ENCODE assay signal across 32 cellular contexts in the genomic region with DNA sequence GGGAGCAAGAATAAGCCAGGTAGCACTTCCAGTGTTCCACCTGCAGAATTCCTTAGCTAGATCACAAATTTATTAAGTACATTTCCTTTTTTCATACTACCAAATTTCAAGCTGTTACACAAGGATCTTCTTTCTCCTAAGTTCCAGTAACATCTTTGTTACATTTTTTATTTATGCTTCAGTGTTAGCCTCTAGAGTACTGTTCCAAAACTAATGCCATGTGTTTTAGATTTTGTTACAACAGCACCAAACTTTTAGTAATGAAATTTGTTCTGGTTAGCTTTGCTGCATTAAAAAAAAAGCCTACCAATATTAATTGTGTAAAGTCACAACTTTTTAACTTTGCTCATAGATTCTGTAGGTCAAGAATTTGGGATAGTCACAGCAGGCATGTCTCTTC.
"Had no signal": no experiment of that assay in that cellular context is flagged by ENCODE, and none has a peak within 500 bp of the region (broad histone marks: within the 10 kb centered on the region; RNA-seq: fewer than 3 reads in every experiment).

No MANE protein-coding gene starts in this region.

- DNase-seq: activated B cell treated with CpG ODN at 0.5 μM for 24 hours; activated CD4-positive, alpha-beta T cell treated with anti-CD3 and anti-CD28 coated beads for 48 hours; activated CD4-positive, alpha-beta T cell treated with anti-CD3 and anti-CD28 coated beads, Interleukin-2, amount 50 U/mL, for 1 hour; activated CD4-positive, alpha-beta T cell treated with anti-CD3 and anti-CD28 coated beads, Interleukin-2, amount 50 U/mL, for 48 hours; activated CD8-positive, alpha-beta memory T cell treated with anti-CD3 and anti-CD28 coated beads for 24 hours; activated CD8-positive, alpha-beta T cell treated with anti-CD3 and anti-CD28 coated beads for 36 hours; activated effector memory CD4-positive, alpha-beta T cell treated with anti-CD3 and anti-CD28 coated beads, Interleukin-2, amount 50 U/mL, for 16 hours; activated naive CD4-positive, alpha-beta T cell treated with anti-CD3 and anti-CD28 coated beads, Interleukin-2, amount 10 ng/mL, durations not matched to agents 7 days and 5 days; activated naive CD8-positive, alpha-beta T cell treated with anti-CD3 and anti-CD28 coated beads, Interleukin-2, amount 10 ng/mL, durations not matched to agents 7 days and 5 days; activated T-cell treated with anti-CD3 and anti-CD28 coated beads, Interleukin-2, amount 50 U/mL, for 4 hours; amniotic stem cell; anterior cingulate cortex; brain microvascular endothelial cell; dorsolateral prefrontal cortex; effector memory CD4-positive, alpha-beta T cell; endodermal cell; foreskin melanocyte; heart right ventricle; T-helper 1 cell; T-helper 17 cell; T1000; WERI-Rb-1 had no signal

- H3K27me3 ChIP-seq: brain microvascular endothelial cell, dorsolateral prefrontal cortex, gastroesophageal sphincter, heart right ventricle had no signal

- H3K4me3 Mint-ChIP-seq: activated B cell treated with CpG ODN at 0.5 μM for 24 hours; activated CD8-positive, alpha-beta T cell treated with anti-CD3 and anti-CD28 coated beads for 36 hours; activated naive CD4-positive, alpha-beta T cell treated with anti-CD3 and anti-CD28 coated beads, Interleukin-2, amount 10 ng/mL, durations not matched to agents 7 days and 5 days; activated naive CD8-positive, alpha-beta T cell treated with anti-CD3 and anti-CD28 coated beads, Interleukin-2, amount 10 ng/mL, durations not matched to agents 7 days and 5 days; activated T-cell treated with anti-CD3 and anti-CD28 coated beads, Interleukin-2, amount 50 U/mL, for 4 hours; activated T-helper 1 cell treated with anti-CD3 and anti-CD28 coated beads, Interleukin-12 subunit alpha, Interleukin-12 subunit beta, Interleukin-2, Interleukin-4 antibody, amounts not matched to agents 30 ng/mL and 10 ng/mL and 1 ng/mL, durations not matched to agents 14 hours and 24 hours and 36 hours; central memory CD8-positive, alpha-beta T cell; dendritic cell treated with granulocyte-macrophage colony-stimulating factor and Interleukin-4, amounts not matched to agents 40 ng/mL and 50 ng/mL, for 4 days; endodermal cell; T-helper 17 cell; T-helper 2 cell treated with Interferon-gamma antibody and Interleukin-4, amounts not matched to agents 5 μg/mL and 100 μg/mL, for 36 hours had no signal

- ATAC-seq: activated CD4-positive, CD25-positive, alpha-beta regulatory T cell treated with anti-CD3 and anti-CD28 coated beads, Interleukin-2, amount 50 U/mL, for 24 hours; activated CD8-positive, alpha-beta T cell treated with anti-CD3 and anti-CD28 coated beads for 36 hours; activated naive CD4-positive, alpha-beta T cell treated with anti-CD3 and anti-CD28 coated beads, Interleukin-2, amount 50 U/mL, for 72 hours; activated T-cell treated with anti-CD3 and anti-CD28 coated beads, Interleukin-2, amount 50 U/mL, for 4 hours; esophagus mucosa; gastroesophageal sphincter; heart right ventricle; T-helper 17 cell had no signal

- H3K36me3 Mint-ChIP-seq: activated naive CD4-positive, alpha-beta T cell treated with anti-CD3 and anti-CD28 coated beads, Interleukin-2, amount 10 ng/mL, durations not matched to agents 7 days and 5 days had no signal

- H3K27me3 Mint-ChIP-seq: activated B cell treated with CpG ODN at 0.5 μM for 24 hours; activated CD8-positive, alpha-beta T cell treated with anti-CD3 and anti-CD28 coated beads for 36 hours; activated naive CD4-positive, alpha-beta T cell treated with anti-CD3 and anti-CD28 coated beads, Interleukin-2, amount 10 ng/mL, durations not matched to agents 7 days and 5 days; activated naive CD8-positive, alpha-beta T cell treated with anti-CD3 and anti-CD28 coated beads, Interleukin-2, amount 10 ng/mL, durations not matched to agents 7 days and 5 days; central memory CD8-positive, alpha-beta T cell; dendritic cell treated with granulocyte-macrophage colony-stimulating factor and Interleukin-4, amounts not matched to agents 40 ng/mL and 50 ng/mL, for 4 days; T-helper 17 cell had no signal

- H3K27ac Mint-ChIP-seq: activated B cell treated with CpG ODN at 0.5 μM for 24 hours; activated CD8-positive, alpha-beta T cell treated with anti-CD3 and anti-CD28 coated beads for 36 hours; activated naive CD4-positive, alpha-beta T cell treated with anti-CD3 and anti-CD28 coated beads, Interleukin-2, amount 10 ng/mL, durations not matched to agents 7 days and 5 days; activated naive CD4-positive, alpha-beta T cell treated with anti-CD3 and anti-CD28 coated beads, Interleukin-2, amount 50 U/mL, for 72 hours; activated naive CD8-positive, alpha-beta T cell treated with anti-CD3 and anti-CD28 coated beads, Interleukin-2, amount 10 ng/mL, durations not matched to agents 7 days and 5 days; activated T-helper 1 cell treated with anti-CD3 and anti-CD28 coated beads, Interleukin-12 subunit alpha, Interleukin-12 subunit beta, Interleukin-2, Interleukin-4 antibody, amounts not matched to agents 30 ng/mL and 10 ng/mL and 1 ng/mL, durations not matched to agents 14 hours and 24 hours and 36 hours; activated T-helper 2 cell treated with anti-CD3 and anti-CD28 coated beads, Interferon-gamma antibody, Interleukin-2, Interleukin-4, amounts not matched to agents 10 μg/mL and 5 μg/mL and 100 μg/mL, durations not matched to agents 14 hours and 24 hours and 36 hours; dendritic cell treated with granulocyte-macrophage colony-stimulating factor and Interleukin-4, amounts not matched to agents 40 ng/mL and 50 ng/mL, for 4 days; endodermal cell; T-helper 17 cell; T-helper 2 cell treated with Interferon-gamma antibody and Interleukin-4, amounts not matched to agents 5 μg/mL and 100 μg/mL, for 36 hours had no signal

- H3K4me1 ChIP-seq: gastroesophageal sphincter, heart right ventricle had no signal

- H3K4me1 Mint-ChIP-seq: activated naive CD4-positive, alpha-beta T cell treated with anti-CD3 and anti-CD28 coated beads, Interleukin-2, amount 10 ng/mL, durations not matched to agents 7 days and 5 days; activated naive CD8-positive, alpha-beta T cell treated with anti-CD3 and anti-CD28 coated beads, Interleukin-2, amount 10 ng/mL, durations not matched to agents 7 days and 5 days; central memory CD8-positive, alpha-beta T cell; endodermal cell had no signal

- H3K4me3 ChIP-seq: coronary artery, dorsolateral prefrontal cortex, gastroesophageal sphincter, heart right ventricle had no signal

- H3K36me3 ChIP-seq: brain microvascular endothelial cell, gastroesophageal sphincter, heart right ventricle, WERI-Rb-1 had no signal
